In the genomic region with DNA sequence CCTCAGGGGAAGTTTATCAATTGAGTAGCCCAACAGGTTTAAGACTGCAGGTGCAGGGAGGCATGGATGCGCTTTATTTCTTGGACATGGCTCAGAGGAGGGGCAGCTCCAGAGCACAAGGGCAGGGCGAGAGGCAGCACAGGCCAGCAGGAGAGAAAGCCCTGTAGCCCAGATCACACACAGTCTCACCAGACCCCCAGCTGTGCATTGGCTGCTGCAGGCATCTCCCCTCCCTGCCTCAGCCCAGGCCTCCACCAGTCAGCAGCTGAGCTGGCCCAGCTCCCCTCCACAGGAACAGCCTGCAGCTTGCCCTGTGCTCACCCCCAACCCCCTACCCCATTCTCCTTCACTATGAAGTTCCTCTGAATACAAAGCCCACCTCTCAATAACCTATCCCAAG, we compare ENCODE assay signal across 1 cellular context.
TF ChIP-seq lines count a peak whose summit lies in the region.

No MANE protein-coding gene starts in this region.

TF ChIP-seq in GM12878, 131 proteins besides CTCF, POLR2A, EP300 and RAD21:
- TF ChIP-seq YBX1 (IDR thresholded peaks at IDR 0.05) (no peak), PML (IDR thresholded peaks at IDR 0.05; ENCODE audit: low read length) (no peak), SUZ12 (IDR thresholded peaks at IDR 0.05; ENCODE audit: unreplicated experiment) (no peak), ZNF274 (IDR thresholded peaks at IDR 0.05; ENCODE audit: insufficient read depth, insufficient read length) (no peak), RAD51 (IDR thresholded peaks at IDR 0.05) (no peak), IKZF1 (conservative IDR thresholded peaks at IDR 0.05) (no peak), SP1 (IDR thresholded peaks at IDR 0.05; ENCODE audit: low read depth, low read length) (no peak), NR2C2 (IDR thresholded peaks at IDR 0.05; ENCODE audit: borderline replicate concordance, control insufficient read depth, insufficient read length, low read depth) (no peak), HDGF (IDR thresholded peaks at IDR 0.05) (no peak), MEF2B (IDR thresholded peaks at IDR 0.05; ENCODE audit: partially characterized antibody, poor library complexity, severe bottlenecking) (no peak)
- TF ChIP-seq, protein P1, sequence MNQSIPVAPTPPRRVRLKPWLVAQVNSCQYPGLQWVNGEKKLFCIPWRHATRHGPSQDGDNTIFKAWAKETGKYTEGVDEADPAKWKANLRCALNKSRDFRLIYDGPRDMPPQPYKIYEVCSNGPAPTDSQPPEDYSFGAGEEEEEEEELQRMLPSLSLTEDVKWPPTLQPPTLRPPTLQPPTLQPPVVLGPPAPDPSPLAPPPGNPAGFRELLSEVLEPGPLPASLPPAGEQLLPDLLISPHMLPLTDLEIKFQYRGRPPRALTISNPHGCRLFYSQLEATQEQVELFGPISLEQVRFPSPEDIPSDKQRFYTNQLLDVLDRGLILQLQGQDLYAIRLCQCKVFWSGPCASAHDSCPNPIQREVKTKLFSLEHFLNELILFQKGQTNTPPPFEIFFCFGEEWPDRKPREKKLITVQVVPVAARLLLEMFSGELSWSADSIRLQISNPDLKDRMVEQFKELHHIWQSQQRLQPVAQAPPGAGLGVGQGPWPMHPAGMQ (IDR thresholded peaks at IDR 0.05; ENCODE audit: borderline replicate concordance), result no peak
- TF ChIP-seq, protein P2, sequence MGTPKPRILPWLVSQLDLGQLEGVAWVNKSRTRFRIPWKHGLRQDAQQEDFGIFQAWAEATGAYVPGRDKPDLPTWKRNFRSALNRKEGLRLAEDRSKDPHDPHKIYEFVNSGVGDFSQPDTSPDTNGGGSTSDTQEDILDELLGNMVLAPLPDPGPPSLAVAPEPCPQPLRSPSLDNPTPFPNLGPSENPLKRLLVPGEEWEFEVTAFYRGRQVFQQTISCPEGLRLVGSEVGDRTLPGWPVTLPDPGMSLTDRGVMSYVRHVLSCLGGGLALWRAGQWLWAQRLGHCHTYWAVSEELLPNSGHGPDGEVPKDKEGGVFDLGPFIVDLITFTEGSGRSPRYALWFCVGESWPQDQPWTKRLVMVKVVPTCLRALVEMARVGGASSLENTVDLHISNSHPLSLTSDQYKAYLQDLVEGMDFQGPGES (IDR thresholded peaks at IDR 0.05), result no peak
- TF ChIP-seq, protein P3, sequence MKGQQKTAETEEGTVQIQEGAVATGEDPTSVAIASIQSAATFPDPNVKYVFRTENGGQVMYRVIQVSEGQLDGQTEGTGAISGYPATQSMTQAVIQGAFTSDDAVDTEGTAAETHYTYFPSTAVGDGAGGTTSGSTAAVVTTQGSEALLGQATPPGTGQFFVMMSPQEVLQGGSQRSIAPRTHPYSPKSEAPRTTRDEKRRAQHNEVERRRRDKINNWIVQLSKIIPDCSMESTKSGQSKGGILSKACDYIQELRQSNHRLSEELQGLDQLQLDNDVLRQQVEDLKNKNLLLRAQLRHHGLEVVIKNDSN (IDR thresholded peaks at IDR 0.05; ENCODE audit: borderline replicate concordance, extremely low read length, insufficient read depth, low read depth, low read length), result no peak
- TF ChIP-seq, protein P4, sequence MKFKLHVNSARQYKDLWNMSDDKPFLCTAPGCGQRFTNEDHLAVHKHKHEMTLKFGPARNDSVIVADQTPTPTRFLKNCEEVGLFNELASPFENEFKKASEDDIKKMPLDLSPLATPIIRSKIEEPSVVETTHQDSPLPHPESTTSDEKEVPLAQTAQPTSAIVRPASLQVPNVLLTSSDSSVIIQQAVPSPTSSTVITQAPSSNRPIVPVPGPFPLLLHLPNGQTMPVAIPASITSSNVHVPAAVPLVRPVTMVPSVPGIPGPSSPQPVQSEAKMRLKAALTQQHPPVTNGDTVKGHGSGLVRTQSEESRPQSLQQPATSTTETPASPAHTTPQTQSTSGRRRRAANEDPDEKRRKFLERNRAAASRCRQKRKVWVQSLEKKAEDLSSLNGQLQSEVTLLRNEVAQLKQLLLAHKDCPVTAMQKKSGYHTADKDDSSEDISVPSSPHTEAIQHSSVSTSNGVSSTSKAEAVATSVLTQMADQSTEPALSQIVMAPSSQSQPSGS (IDR thresholded peaks at IDR 0.05; ENCODE audit: low read length), result no peak
- TF ChIP-seq, protein P5, sequence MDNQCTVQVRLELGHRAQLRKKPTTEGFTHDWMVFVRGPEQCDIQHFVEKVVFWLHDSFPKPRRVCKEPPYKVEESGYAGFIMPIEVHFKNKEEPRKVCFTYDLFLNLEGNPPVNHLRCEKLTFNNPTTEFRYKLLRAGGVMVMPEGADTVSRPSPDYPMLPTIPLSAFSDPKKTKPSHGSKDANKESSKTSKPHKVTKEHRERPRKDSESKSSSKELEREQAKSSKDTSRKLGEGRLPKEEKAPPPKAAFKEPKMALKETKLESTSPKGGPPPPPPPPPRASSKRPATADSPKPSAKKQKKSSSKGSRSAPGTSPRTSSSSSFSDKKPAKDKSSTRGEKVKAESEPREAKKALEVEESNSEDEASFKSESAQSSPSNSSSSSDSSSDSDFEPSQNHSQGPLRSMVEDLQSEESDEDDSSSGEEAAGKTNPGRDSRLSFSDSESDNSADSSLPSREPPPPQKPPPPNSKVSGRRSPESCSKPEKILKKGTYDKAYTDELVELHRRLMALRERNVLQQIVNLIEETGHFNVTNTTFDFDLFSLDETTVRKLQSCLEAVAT (IDR thresholded peaks at IDR 0.05), result no peak
